Comparison of ENCODE assay signal across 18 cellular contexts in genomic region chr13:36310417-36311108, GRCh38. TPM values are rescaled to one million over a fixed set of nuclear protein-coding genes. Genes with fewer than 3 reads are reported as not detected.
DNase-seq lines count a peak whose midpoint lies in the region; ATAC-seq and TF ChIP-seq lines count a peak whose summit lies in the region.
"Had no signal": no experiment of that assay in that cellular context is flagged by ENCODE, and none has a peak within 500 bp of the region (broad histone marks: within the 10 kb centered on the region; RNA-seq: fewer than 3 reads in every experiment).

No MANE protein-coding gene starts in this region.

- no peak overlapping the region for H3K27ac ChIP-seq in IMR-90 (ENCODE audit: insufficient read depth, low read length)
- H3K27ac ChIP-seq: dorsolateral prefrontal cortex, SJCRH30 had no signal

- H3K23ac ChIP-seq in IMR-90 (ENCODE audit: low read depth, low read length) = no peak overlapping the region

- no peak overlapping the region for H2BK5ac ChIP-seq in IMR-90 (ENCODE audit: low read depth, low read length, poor library complexity, severe bottlenecking)

- 0 out of 2 replicates have a peak, but pooled peaks cover 3% of the 10 kb centered on the region for H3K9me1 ChIP-seq in IMR-90 (ENCODE audit: insufficient read depth, low read length)

- TF ChIP-seq POLR2A in IMR-90 (IDR thresholded peaks at IDR 0.05; ENCODE audit: low read depth, low read length) = no peak

- H4K5ac ChIP-seq in IMR-90 (ENCODE audit: low read depth, low read length) = no peak overlapping the region

- H3K4me3 ChIP-seq in IMR-90 (ENCODE audit: insufficient read depth, low read depth, low read length) = no peak overlapping the region
- H3K4me3 ChIP-seq: dorsolateral prefrontal cortex, SJCRH30 had no signal

- H4K20me1 ChIP-seq in IMR-90 (ENCODE audit: insufficient read depth, low read length) = no peaks in the 10 kb centered on the region

- CTCF ChIA-PET in IMR-90 (lab: Yijun Ruan, JAX) = no interaction called here

- H3K4me2 ChIP-seq in IMR-90 (ENCODE audit: low read depth, low read length) = no peak overlapping the region

- DNase-seq in GM10266 (ENCODE audit: extremely low spot score) (peak; percentile 34), IMR-90 (peak; percentile 38), myocyte (ENCODE audit: low read depth) (peak; percentile 50), Kasumi-1 (lab: John Stamatoyannopoulos, UW) (no peak)
- no peak for DNase-seq in activated CD4-positive, alpha-beta T cell treated with anti-CD3 and anti-CD28 coated beads for 1 hour
- DNase-seq: ACHN; activated CD4-positive, alpha-beta T cell treated with anti-CD3 and anti-CD28 coated beads for 4 hours; CD4-positive, alpha-beta memory T cell; DND-41; dorsolateral prefrontal cortex; glutamatergic neuron; NCI-H187; SJCRH30; stimulated activated CD4-positive, alpha-beta T cell treated with anti-CD3 and anti-CD28 coated beads, Interleukin-15, amount 100 ng/mL, for 24 hours; T-helper 9 cell had no signal

- peaks cover 2% of the 10 kb centered on the region; the same call in 1 of the 2 replicates for H3K4me1 ChIP-seq in IMR-90 (ENCODE audit: control insufficient read depth, insufficient read depth, low read length)
- H3K4me1 ChIP-seq: SJCRH30 had no signal

- peaks cover 11 to 18% of the 10 kb centered on the region in 2 experiments for H3K79me1 ChIP-seq in IMR-90 (ENCODE audit: low read depth in 1 of 2, low read length in 2 of 2)

- no peaks in the 10 kb centered on the region for H3K9me3 ChIP-seq in IMR-90 (ENCODE audit: control insufficient read depth, insufficient read depth, low read length)
- H3K9me3 ChIP-seq: SJCRH30 had no signal

- no peak overlapping the region for H2AK5ac ChIP-seq in IMR-90 (ENCODE audit: low read depth, low read length)

- H4K91ac ChIP-seq in IMR-90 (ENCODE audit: insufficient read depth, low read depth, low read length) = no peak overlapping the region

- peaks cover 26% of the 10 kb centered on the region for H3K36me3 ChIP-seq in IMR-90 (ENCODE audit: control insufficient read depth, insufficient read depth, low read length)

- H3K14ac ChIP-seq in IMR-90 (replicated peaks; ENCODE audit: low read depth, low read length) = no peak overlapping the region

- TF ChIP-seq CTCF in GM10266 (IDR thresholded peaks at IDR 0.05; ENCODE audit: control insufficient read depth, insufficient read depth, low read depth, missing control alignments) (no peak), IMR-90 (conservative IDR thresholded peaks at IDR 0.05; ENCODE audit: low read depth, low read length) (no peak)

- no peak overlapping the region for H3K9ac ChIP-seq in IMR-90 (ENCODE audit: low read depth, low read length)

- no peak for TF ChIP-seq RAD21 in IMR-90 (IDR thresholded peaks at IDR 0.05; ENCODE audit: low read length)

- POLR2A ChIA-PET in IMR-90 (lab: Charles Lee; ENCODE audit: unreplicated experiment) = no interaction called here

- no peak overlapping the region for H2AFZ ChIP-seq in IMR-90 (replicated peaks; ENCODE audit: low read length, poor library complexity)

- no peak overlapping the region for H2BK15ac ChIP-seq in IMR-90 (ENCODE audit: low read depth, low read length)

- H2BK120ac ChIP-seq in IMR-90 (ENCODE audit: low read depth, low read length) = no peak overlapping the region

- no peak overlapping the region for H3K18ac ChIP-seq in IMR-90 (ENCODE audit: low read depth, low read length)

- H4K8ac ChIP-seq in IMR-90 (ENCODE audit: low read depth in 2 of 2, low read length in 2 of 2) = no peak overlapping the region

- WGBS in IMR-90 (ENCODE audit: extremely low coverage in 2 of 2, insufficient read length in 1 of 2), 2 experiments = 100% methylated on average over 2 of the region's 7 CpGs; no CpG with 5 or more reads in 1 of the 2 experiments

- H3K4ac ChIP-seq in IMR-90 (ENCODE audit: low read depth, low read length) = no peak overlapping the region

- ATAC-seq in GM21529 (IDR thresholded peaks at IDR 0.05; ENCODE audit: unreplicated experiment) (peak; percentile 74), IMR-90 (ENCODE audit: low read depth) (no peak), HG03139 (IDR thresholded peaks at IDR 0.05; ENCODE audit: unreplicated experiment) (no peak), GM19324 (IDR thresholded peaks at IDR 0.05; ENCODE audit: low FRiP score, unreplicated experiment) (no peak)

- BruUV-seq in IMR-90 (replicated peaks; lab: Mats Ljungman, UMichigan) = no TSS peak

- dilution Hi-C loops in IMR-90 (cut with HindIII; ENCODE audit: low sequenced_read_pairs, unreplicated experiment) = no loop called here

- in situ Hi-C loops in IMR-90 (cut with MboI; ENCODE audit: low sequenced_read_pairs) = no loop called here

- no peak overlapping the region for H2AK9ac ChIP-seq in IMR-90 (replicated peaks; ENCODE audit: low read depth, low read length, poor library complexity)

- no peak overlapping the region for H2BK20ac ChIP-seq in IMR-90 (ENCODE audit: low read depth, low read length)

- H3K56ac ChIP-seq in IMR-90 (ENCODE audit: extremely low read depth, insufficient read depth, low read length) = no peak overlapping the region

- H3K27me3 ChIP-seq in IMR-90 (ENCODE audit: control insufficient read depth, insufficient read depth, low read length) = no peaks in the 10 kb centered on the region
- H3K27me3 ChIP-seq: dorsolateral prefrontal cortex, SJCRH30 had no signal

- intact Hi-C loops in IMR-90 (cut with micrococcal nuclease) = no loop called here

TF ChIP-seq in IMR-90, 13 proteins besides CTCF, POLR2A, EP300 and RAD21:
- TF ChIP-seq CEBPB (IDR thresholded peaks at IDR 0.05; ENCODE audit: low read depth, low read length) = no peak
- no peak for TF ChIP-seq MAZ (IDR thresholded peaks at IDR 0.05; ENCODE audit: borderline replicate concordance, low read depth, low read length)
- no peak for TF ChIP-seq NFE2L2 (IDR thresholded peaks at IDR 0.05; ENCODE audit: low read depth, low read length)
- TF ChIP-seq MAFK (IDR thresholded peaks at IDR 0.05; ENCODE audit: low read depth, low read length) = no peak
- TF ChIP-seq RFX5 (IDR thresholded peaks at IDR 0.05; ENCODE audit: low read depth, low read length) = no peak
- no peak for TF ChIP-seq BHLHE40 (IDR thresholded peaks at IDR 0.05; ENCODE audit: low read depth, low read length)
- TF ChIP-seq FOS (IDR thresholded peaks at IDR 0.05; ENCODE audit: low read depth, low read length) = no peak
- TF ChIP-seq CHD1 (IDR thresholded peaks at IDR 0.05; ENCODE audit: low read depth, low read length) = no peak
- no peak for TF ChIP-seq SMC3 (IDR thresholded peaks at IDR 0.05; ENCODE audit: low read depth, low read length)
- TF ChIP-seq USF2 (IDR thresholded peaks at IDR 0.05; ENCODE audit: low read depth, low read length) = no peak
- TF ChIP-seq ELK1 (IDR thresholded peaks at IDR 0.05; ENCODE audit: borderline replicate concordance, low read depth, low read length) = no peak
- no peak for TF ChIP-seq MXI1 (IDR thresholded peaks at IDR 0.05; ENCODE audit: borderline replicate concordance, low read depth, low read length)

RNA-seq across cellular contexts. Expression of gene CCDC169, which starts 12.9 kb away (rescaled TPM):
- total RNA-seq in IMR-90 (2012; rRNA removed) (0.54 and 0.83 TPM in 2 replicates), myocyte (25.4 and 28.1 TPM in 2 replicates)
- 0.62 TPM in 2 replicates for polyA plus RNA-seq in IMR-90 (2012; rRNA removed)
- polyA plus RNA-seq in IMR-90 (2012; cell fraction: cytosol; rRNA removed) = 0.10 TPM in 2 replicates
- 0.08 and 0.56 TPM in 2 replicates for polyA plus RNA-seq in IMR-90 (2012; cell fraction: nucleus; rRNA removed; ENCODE audit: low replicate concordance)
- polyA plus RNA-seq in myocyte (2012) = 12.6 TPM
- total RNA-seq: CD4-positive, alpha-beta memory T cell had no signal
- polyA plus RNA-seq: CD4-positive, alpha-beta memory T cell had no signal

RNA-seq across cellular contexts. Expression of gene SPART, which starts 35.6 kb away (rescaled TPM):
- total RNA-seq in IMR-90 (2012; rRNA removed) = 86.4 and 110 TPM in 2 replicates
- 34.2 and 43.8 TPM in 2 replicates for polyA plus RNA-seq in IMR-90 (2012; rRNA removed)
- 9.1 and 12.6 TPM in 2 replicates for polyA plus RNA-seq in IMR-90 (2012; cell fraction: cytosol; rRNA removed)
- polyA plus RNA-seq in IMR-90 (2012; cell fraction: nucleus; rRNA removed; ENCODE audit: low replicate concordance) = 9.9 and 80.4 TPM in 2 replicates
- total RNA-seq in myocyte = 120 and 153 TPM in 2 replicates
- polyA plus RNA-seq in myocyte (2012) = 66.2 TPM

Comparison
In these comparisons a context has a peak if more than half of its experiments do, and no peak if none do; other contexts are left out.
1. DNase-seq: peak in GM10266 (single experiment), IMR-90 (single experiment) and myocyte (single experiment); none in Kasumi-1 (0 of 2) and activated CD4-positive, alpha-beta T cell treated with anti-CD3 and anti-CD28 coated beads for 1 hour (single experiment).
2. RNA of gene CCDC169, which starts 12.9 kb away (total RNA-seq): 25.4 to 28.1 TPM in myocyte; 0.54 to 0.83 TPM in IMR-90; every median in the first group is over 10 times any median in the second.